Comparison of ENCODE assay signal across 12 cellular contexts in the genomic region with DNA sequence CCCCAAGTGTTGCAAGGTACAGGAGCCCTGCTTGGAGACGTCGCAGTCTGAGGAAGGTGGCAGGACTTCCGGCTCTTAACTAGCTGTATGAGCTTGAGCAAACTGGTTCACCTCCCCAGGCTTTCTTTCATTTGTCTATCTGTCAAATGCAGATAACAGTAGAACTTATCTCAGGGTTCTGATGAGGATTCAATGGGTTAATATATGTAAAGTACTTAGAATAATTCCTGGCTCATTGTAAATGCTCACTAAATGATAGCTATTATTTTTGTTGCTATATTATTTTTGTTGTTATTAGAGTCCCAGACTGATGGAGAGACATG.
A peak's percentile ranks its signal among the peaks of the same experiment; 100 is the strongest.
DNase-seq lines count a peak whose midpoint lies in the region; TF ChIP-seq lines count a peak whose summit lies in the region.
"Had no signal": no experiment of that assay in that cellular context is flagged by ENCODE, and none has a peak within 500 bp of the region (broad histone marks: within the 10 kb centered on the region; RNA-seq: fewer than 3 reads in every experiment).

No MANE protein-coding gene starts in this region.

- H3K4me1 ChIP-seq in ascending aorta (peaks cover 28 to 60% of the 10 kb centered on the region in 2 donors), fibroblast of lung (ENCODE audit: control insufficient read depth, extremely low read depth, insufficient read depth, low read length) (peaks cover 52% of the 10 kb centered on the region), parathyroid adenoma (no peaks in the 10 kb centered on the region)

- H3K4me1 Mint-ChIP-seq in type B pancreatic cell (ENCODE audit: unreplicated experiment): peaks cover 50% of the 10 kb centered on the region
- H3K4me1 Mint-ChIP-seq: CD8-positive, alpha-beta memory T cell had no signal

- no peak overlapping the region for H3K4me2 ChIP-seq in fibroblast of lung (ENCODE audit: extremely low read depth, insufficient read depth, low read length)
- H3K4me2 ChIP-seq in parathyroid adenoma (ENCODE audit: low read length): no peak overlapping the region

- H3K9me3 ChIP-seq in ascending aorta: no peaks in the 10 kb centered on the region
- H3K9me3 ChIP-seq in fibroblast of lung (ENCODE audit: control insufficient read depth, insufficient read depth, low read depth, low read length): no peaks in the 10 kb centered on the region
- no peaks in the 10 kb centered on the region for H3K9me3 ChIP-seq in parathyroid adenoma (ENCODE audit: control insufficient read depth, low read length)

- no peak for DNase-seq in ascending aorta (ENCODE audit: low spot score in 2 of 2)
- DNase-seq in fibroblast of lung (ENCODE audit: low read depth in 2 of 2): no peak
- no peak for DNase-seq in type B pancreatic cell (ENCODE audit: extremely low spot score, unreplicated experiment)
- no peak for DNase-seq in NCI-H774 (lab: John Stamatoyannopoulos, UW)
- DNase-seq in GM03348 (ENCODE audit: low spot score): no peak
- no peak for DNase-seq in NCI-H1417 treated with DMSO at 0.1 percent for 48 hours (lab: John Stamatoyannopoulos, UW)
- DNase-seq: CD8-positive, alpha-beta memory T cell; GDM1; NCI-H1105; stimulated activated naive B cell treated with anti-CD40 and anti-IgM and Interleukin-4, amounts not matched to agents 10 μg/mL and 1 μg/mL and 100 μg/mL, for 72 hours had no signal

- H3K4me3 ChIP-seq in ascending aorta (no peak overlapping the region), fibroblast of lung (replicated peaks in 1 of 4; ENCODE audit: control extremely low read depth in 1 of 4, insufficient read depth in 1 of 4, low read depth in 3 of 4, low read length in 4 of 4) (no peak overlapping the region), parathyroid adenoma (ENCODE audit: low read depth, low read length) (no peak overlapping the region)

- no peaks in the 10 kb centered on the region for H4K20me1 ChIP-seq in fibroblast of lung (ENCODE audit: control insufficient read depth, extremely low read depth, insufficient read depth, low read length)

- peaks cover 17% of the 10 kb centered on the region for H3K36me3 Mint-ChIP-seq in type B pancreatic cell
- H3K36me3 Mint-ChIP-seq: activated naive CD4-positive, alpha-beta T cell treated with anti-CD3 and anti-CD28 coated beads, Interleukin-2, amount 50 U/mL, for 72 hours; stimulated activated naive B cell treated with anti-CD40 and anti-IgM and Interleukin-4, amounts not matched to agents 10 μg/mL and 1 μg/mL and 100 μg/mL, for 72 hours had no signal

- no peak overlapping the region for H2AFZ ChIP-seq in fibroblast of lung (ENCODE audit: low read length)
- no peak overlapping the region for H2AFZ ChIP-seq in parathyroid adenoma

- H3K36me3 ChIP-seq in ascending aorta (peaks cover 0 to 7% of the 10 kb centered on the region in 2 donors), fibroblast of lung (ENCODE audit: control insufficient read depth, insufficient read depth, low read length) (peaks cover 21% of the 10 kb centered on the region), parathyroid adenoma (ENCODE audit: control insufficient read depth, insufficient read depth, low read length) (no peaks in the 10 kb centered on the region)

- H3K27me3 Mint-ChIP-seq in type B pancreatic cell: no peaks in the 10 kb centered on the region

- H3K4me3 Mint-ChIP-seq in type B pancreatic cell: peak overlapping the region; percentile 15
- H3K4me3 Mint-ChIP-seq: CD8-positive, alpha-beta memory T cell; stimulated activated naive B cell treated with anti-CD40 and anti-IgM and Interleukin-4, amounts not matched to agents 10 μg/mL and 1 μg/mL and 100 μg/mL, for 72 hours had no signal

- H3K27ac ChIP-seq in ascending aorta (peak overlapping the region; percentile 93 to 97), fibroblast of lung (ENCODE audit: insufficient read depth, low read length) (peak overlapping the region; percentile 66), parathyroid adenoma (peak overlapping the region; percentile 19)

- peaks cover 96% of the 10 kb centered on the region for H3K79me2 ChIP-seq in fibroblast of lung (ENCODE audit: control insufficient read depth, insufficient read depth, low read length)
- H3K79me2 ChIP-seq in parathyroid adenoma: no peaks in the 10 kb centered on the region

- H3K9me3 Mint-ChIP-seq in type B pancreatic cell: no peaks in the 10 kb centered on the region
- H3K9me3 Mint-ChIP-seq: activated naive CD4-positive, alpha-beta T cell treated with anti-CD3 and anti-CD28 coated beads, Interleukin-2, amount 50 U/mL, for 72 hours; CD8-positive, alpha-beta memory T cell; stimulated activated naive B cell treated with anti-CD40 and anti-IgM and Interleukin-4, amounts not matched to agents 10 μg/mL and 1 μg/mL and 100 μg/mL, for 72 hours had no signal

- no peak overlapping the region for H3K27ac Mint-ChIP-seq in type B pancreatic cell
- H3K27ac Mint-ChIP-seq: CD8-positive, alpha-beta memory T cell; stimulated activated naive B cell treated with anti-CD40 and anti-IgM and Interleukin-4, amounts not matched to agents 10 μg/mL and 1 μg/mL and 100 μg/mL, for 72 hours had no signal

- TF ChIP-seq CTCF in ascending aorta (IDR thresholded peaks at IDR 0.05): no peak
- no peak for TF ChIP-seq CTCF in fibroblast of lung (conservative IDR thresholded peaks at IDR 0.05 in 1 of 2, IDR thresholded peaks at IDR 0.05 in 1 of 2; ENCODE audit: low read depth in 1 of 2, low read length in 2 of 2)
- TF ChIP-seq CTCF in parathyroid adenoma (IDR thresholded peaks at IDR 0.05): no peak
- no peak for TF ChIP-seq CTCF in type B pancreatic cell (conservative IDR thresholded peaks at IDR 0.05)

- intact Hi-C loops in ascending aorta (cut with DNase I): no loop called here

- H3K9ac ChIP-seq in fibroblast of lung (ENCODE audit: insufficient read depth, low read length): no peak overlapping the region
- H3K9ac ChIP-seq in parathyroid adenoma: no peak overlapping the region

- H3K27me3 ChIP-seq in ascending aorta (no peaks in the 10 kb centered on the region), fibroblast of lung (ENCODE audit: control insufficient read depth, insufficient read depth, low read length) (no peaks in the 10 kb centered on the region), parathyroid adenoma (ENCODE audit: control insufficient read depth, insufficient read depth, low read length) (no peaks in the 10 kb centered on the region)

Comparison
In these comparisons a context has a peak if more than half of its experiments do, and no peak if none do; other contexts are left out.
1. H3K27ac ChIP-seq: peak in every context shown above with its lines; median percentile 95 in ascending aorta; 66 in fibroblast of lung; 19 in parathyroid adenoma.